ENCODE assay signal across 10 cellular contexts in the genomic region with DNA sequence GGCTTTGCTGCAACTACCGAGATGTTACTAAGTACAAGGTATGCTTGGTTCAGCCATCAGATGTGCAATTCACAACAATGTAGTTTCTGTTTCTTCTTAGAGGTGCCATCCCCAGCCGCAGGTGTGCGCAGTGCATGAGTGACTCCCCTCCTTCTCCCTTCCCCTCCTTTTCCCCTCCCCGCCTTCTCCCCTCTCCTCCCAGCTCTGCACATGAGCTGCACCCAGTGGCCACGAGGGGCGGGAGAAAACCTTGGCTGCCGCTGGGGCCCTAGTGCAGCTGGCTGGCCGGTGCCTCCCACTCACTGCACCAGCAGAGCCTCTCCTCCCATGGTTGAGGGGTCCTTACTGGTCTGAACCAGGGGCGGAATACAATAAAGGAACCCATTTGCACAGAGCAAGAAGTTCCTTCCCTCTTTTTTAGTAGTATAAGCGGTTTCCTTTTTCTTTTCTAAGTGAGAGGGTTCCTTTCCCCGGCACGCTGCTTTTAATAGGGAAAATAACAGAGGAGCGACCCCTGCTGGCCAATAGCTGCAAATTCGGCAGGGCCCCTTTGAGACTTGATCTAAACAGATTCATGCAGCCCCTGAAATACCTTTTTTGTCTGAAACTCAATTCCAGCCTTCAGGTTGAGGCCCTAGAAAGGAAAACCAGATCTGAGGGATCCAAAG. TPM values are rescaled to one million over a fixed set of nuclear protein-coding genes. Genes with fewer than 3 reads are reported as not detected.
DNase-seq lines count a peak whose midpoint lies in the region; ATAC-seq, FAIRE-seq and TF ChIP-seq lines count a peak whose summit lies in the region.
"Had no signal": no experiment of that assay in that cellular context is flagged by ENCODE, and none has a peak within 500 bp of the region (broad histone marks: within the 10 kb centered on the region; RNA-seq: fewer than 3 reads in every experiment).

No MANE protein-coding gene starts in this region.

- no peak for ATAC-seq in GM21381 (IDR thresholded peaks at IDR 0.05; ENCODE audit: unreplicated experiment)

- H3K36me3 Mint-ChIP-seq in activated CD4-positive, alpha-beta memory T cell treated with anti-CD3 and anti-CD28 coated beads for 36 hours = no peaks in the 10 kb centered on the region

- 91% methylated on average over 14 of the region's 14 CpGs for WGBS in liver

- no peak overlapping the region for H3K27ac Mint-ChIP-seq in activated CD4-positive, alpha-beta memory T cell treated with anti-CD3 and anti-CD28 coated beads for 36 hours

- no peaks in the 10 kb centered on the region for H3K9me3 Mint-ChIP-seq in activated CD4-positive, alpha-beta memory T cell treated with anti-CD3 and anti-CD28 coated beads for 36 hours

- peak; percentile 46 for TF ChIP-seq CTCF in liver (IDR thresholded peaks at IDR 0.05; ENCODE audit: low read depth, low read length, missing input control)

- H3K4me3 Mint-ChIP-seq in activated CD4-positive, alpha-beta memory T cell treated with anti-CD3 and anti-CD28 coated beads for 36 hours = no peak overlapping the region

- no peak overlapping the region for H3K4me3 ChIP-seq in H7 (ENCODE audit: insufficient read depth, low read depth, low read length)
- no peak overlapping the region for H3K4me3 ChIP-seq in liver (ENCODE audit: low read depth in 1 of 3, low read length in 3 of 3)

- intact Hi-C loops in activated CD4-positive, alpha-beta memory T cell treated with anti-CD3 and anti-CD28 coated beads for 36 hours (cut with micrococcal nuclease) = no loop called here

- CTCF ChIA-PET in activated CD4-positive, alpha-beta memory T cell treated with anti-CD3 and anti-CD28 coated beads for 36 hours (lab: Charles Lee) = interaction anchor here (1.6 to 2.7 kb wide), 2 partner anchors 40 to 140 kb away, joined by 6 to 10 read pairs; no protein-coding TSS in a partner anchor

- peak; percentile 59 to 72 for TF ChIP-seq RAD21 in liver (IDR thresholded peaks at IDR 0.05)

- H3K4me1 Mint-ChIP-seq in activated CD4-positive, alpha-beta memory T cell treated with anti-CD3 and anti-CD28 coated beads for 36 hours (ENCODE audit: low read depth) = peaks cover 6% of the 10 kb centered on the region

- H3K27me3 ChIP-seq in H7 (ENCODE audit: control insufficient read depth, insufficient read depth, low read length) (no peaks in the 10 kb centered on the region), liver (ENCODE audit: control insufficient read depth in 4 of 4, insufficient read depth in 4 of 4, low read length in 3 of 4) (no peaks in the 10 kb centered on the region)

- no peak overlapping the region for H3K9ac ChIP-seq in liver (ENCODE audit: low read depth in 1 of 2, low read length in 2 of 2)

- peaks cover 6% of the 10 kb centered on the region for H3K27me3 Mint-ChIP-seq in activated CD4-positive, alpha-beta memory T cell treated with anti-CD3 and anti-CD28 coated beads for 36 hours

- H3K36me3 ChIP-seq in H7 (replicated peaks; ENCODE audit: control insufficient read depth, insufficient read depth, low read length) (no peaks in the 10 kb centered on the region), liver (ENCODE audit: control insufficient read depth in 4 of 4, insufficient read depth in 3 of 4, low read depth in 1 of 4, low read length in 3 of 4) (peaks cover 0 to 14% (median 8%) of the 10 kb centered on the region in 4 donors)

- FAIRE-seq in GM19239 (lab: Jason Lieb, UNC) = no peak

- H3K27ac ChIP-seq in liver (ENCODE audit: low read depth in 1 of 2, low read length in 2 of 2) = no peak overlapping the region

- POLR2A ChIA-PET in activated CD4-positive, alpha-beta memory T cell treated with anti-CD3 and anti-CD28 coated beads for 36 hours (lab: Charles Lee) = no interaction called here

- peak; percentile 50 for DNase-seq in CD1c-positive myeloid dendritic cell (ENCODE audit: extremely low spot score)
- DNase-seq in H7 = peak; percentile 41
- DNase-seq in activated CD4-positive, alpha-beta memory T cell treated with anti-CD3 and anti-CD28 coated beads for 36 hours = peak; percentile 31
- no peak for DNase-seq in GM19239 (ENCODE audit: insufficient read length, low spot score)
- DNase-seq in kidney tubule cell (ENCODE audit: low spot score) = no peak
- no peak for DNase-seq in HPDE6-E6E7 (ENCODE audit: extremely low spot score)
- DNase-seq: NCI-H345 had no signal

- H3K4me1 ChIP-seq in liver (ENCODE audit: control insufficient read depth in 4 of 4, insufficient read depth in 4 of 4, low read length in 3 of 4) = peaks cover 6 to 19% (median 12%) of the 10 kb centered on the region in 4 donors

- H3K9me3 ChIP-seq in liver (ENCODE audit: control insufficient read depth in 4 of 4, low read length in 3 of 4) = peaks cover 0 to 4% (median 0%) of the 10 kb centered on the region in 4 donors

TF ChIP-seq in liver, 16 proteins besides CTCF, POLR2A, EP300 and RAD21 (continues in another document):
- TF ChIP-seq, protein P1, sequence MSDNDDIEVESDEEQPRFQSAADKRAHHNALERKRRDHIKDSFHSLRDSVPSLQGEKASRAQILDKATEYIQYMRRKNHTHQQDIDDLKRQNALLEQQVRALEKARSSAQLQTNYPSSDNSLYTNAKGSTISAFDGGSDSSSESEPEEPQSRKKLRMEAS (IDR thresholded peaks at IDR 0.05) = no peak
- no peak for TF ChIP-seq JUND (IDR thresholded peaks at IDR 0.05)
- no peak for TF ChIP-seq FOXA2 (IDR thresholded peaks at IDR 0.05)
- TF ChIP-seq, protein P2, sequence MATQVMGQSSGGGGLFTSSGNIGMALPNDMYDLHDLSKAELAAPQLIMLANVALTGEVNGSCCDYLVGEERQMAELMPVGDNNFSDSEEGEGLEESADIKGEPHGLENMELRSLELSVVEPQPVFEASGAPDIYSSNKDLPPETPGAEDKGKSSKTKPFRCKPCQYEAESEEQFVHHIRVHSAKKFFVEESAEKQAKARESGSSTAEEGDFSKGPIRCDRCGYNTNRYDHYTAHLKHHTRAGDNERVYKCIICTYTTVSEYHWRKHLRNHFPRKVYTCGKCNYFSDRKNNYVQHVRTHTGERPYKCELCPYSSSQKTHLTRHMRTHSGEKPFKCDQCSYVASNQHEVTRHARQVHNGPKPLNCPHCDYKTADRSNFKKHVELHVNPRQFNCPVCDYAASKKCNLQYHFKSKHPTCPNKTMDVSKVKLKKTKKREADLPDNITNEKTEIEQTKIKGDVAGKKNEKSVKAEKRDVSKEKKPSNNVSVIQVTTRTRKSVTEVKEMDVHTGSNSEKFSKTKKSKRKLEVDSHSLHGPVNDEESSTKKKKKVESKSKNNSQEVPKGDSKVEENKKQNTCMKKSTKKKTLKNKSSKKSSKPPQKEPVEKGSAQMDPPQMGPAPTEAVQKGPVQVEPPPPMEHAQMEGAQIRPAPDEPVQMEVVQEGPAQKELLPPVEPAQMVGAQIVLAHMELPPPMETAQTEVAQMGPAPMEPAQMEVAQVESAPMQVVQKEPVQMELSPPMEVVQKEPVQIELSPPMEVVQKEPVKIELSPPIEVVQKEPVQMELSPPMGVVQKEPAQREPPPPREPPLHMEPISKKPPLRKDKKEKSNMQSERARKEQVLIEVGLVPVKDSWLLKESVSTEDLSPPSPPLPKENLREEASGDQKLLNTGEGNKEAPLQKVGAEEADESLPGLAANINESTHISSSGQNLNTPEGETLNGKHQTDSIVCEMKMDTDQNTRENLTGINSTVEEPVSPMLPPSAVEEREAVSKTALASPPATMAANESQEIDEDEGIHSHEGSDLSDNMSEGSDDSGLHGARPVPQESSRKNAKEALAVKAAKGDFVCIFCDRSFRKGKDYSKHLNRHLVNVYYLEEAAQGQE (IDR thresholded peaks at IDR 0.05) = no peak
- TF ChIP-seq TAF1 (conservative IDR thresholded peaks at IDR 0.05) = no peak
- TF ChIP-seq EGR1 (IDR thresholded peaks at IDR 0.05; ENCODE audit: low read depth in 2 of 2) = no peak
- no peak for TF ChIP-seq GABPA (IDR thresholded peaks at IDR 0.05 in 1 of 2, conservative IDR thresholded peaks at IDR 0.05 in 1 of 2)
- TF ChIP-seq YY1 (IDR thresholded peaks at IDR 0.05) = no peak
- TF ChIP-seq RXRA (IDR thresholded peaks at IDR 0.05) = no peak
- TF ChIP-seq SP1 (IDR thresholded peaks at IDR 0.05) = no peak
- TF ChIP-seq, protein P3, sequence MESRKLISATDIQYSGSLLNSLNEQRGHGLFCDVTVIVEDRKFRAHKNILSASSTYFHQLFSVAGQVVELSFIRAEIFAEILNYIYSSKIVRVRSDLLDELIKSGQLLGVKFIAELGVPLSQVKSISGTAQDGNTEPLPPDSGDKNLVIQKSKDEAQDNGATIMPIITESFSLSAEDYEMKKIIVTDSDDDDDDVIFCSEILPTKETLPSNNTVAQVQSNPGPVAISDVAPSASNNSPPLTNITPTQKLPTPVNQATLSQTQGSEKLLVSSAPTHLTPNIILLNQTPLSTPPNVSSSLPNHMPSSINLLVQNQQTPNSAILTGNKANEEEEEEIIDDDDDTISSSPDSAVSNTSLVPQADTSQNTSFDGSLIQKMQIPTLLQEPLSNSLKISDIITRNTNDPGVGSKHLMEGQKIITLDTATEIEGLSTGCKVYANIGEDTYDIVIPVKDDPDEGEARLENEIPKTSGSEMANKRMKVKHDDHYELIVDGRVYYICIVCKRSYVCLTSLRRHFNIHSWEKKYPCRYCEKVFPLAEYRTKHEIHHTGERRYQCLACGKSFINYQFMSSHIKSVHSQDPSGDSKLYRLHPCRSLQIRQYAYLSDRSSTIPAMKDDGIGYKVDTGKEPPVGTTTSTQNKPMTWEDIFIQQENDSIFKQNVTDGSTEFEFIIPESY (IDR thresholded peaks at IDR 0.05) = no peak

RNA-seq across cellular contexts. Expression of a gene that starts 7.8 kb away (rescaled TPM):
- not detected in 2 replicates for total RNA-seq in H7 (2014; rRNA removed; shearing (Covaris generic))
- not detected for total RNA-seq in activated CD4-positive, alpha-beta memory T cell treated with anti-CD3 and anti-CD28 coated beads for 36 hours
- total RNA-seq in liver = 10 to 100 TPM in 1 of 2 donors, 1 to 10 TPM in 1; 9.2 to 14.1 TPM
- polyA plus RNA-seq in liver = 10 to 100 TPM in 1 of 2 donors, 1 to 10 TPM in 1; 8.8 to 27.8 TPM
- total RNA-seq: myocyte had no signal

RNA-seq across cellular contexts. Expression of a gene that starts 8.6 kb away (rescaled TPM):
- not detected in 2 replicates for total RNA-seq in H7 (2014; rRNA removed; shearing (Covaris generic))
- total RNA-seq in activated CD4-positive, alpha-beta memory T cell treated with anti-CD3 and anti-CD28 coated beads for 36 hours = not detected
- total RNA-seq in liver = 1 to 10 TPM; 1.9 to 8.7 TPM
- polyA plus RNA-seq in liver = 10 to 100 TPM in 1 of 2 donors, 1 to 10 TPM in 1; 3.9 to 24.4 TPM
- total RNA-seq: myocyte had no signal

RNA-seq across cellular contexts. Expression of a gene that starts 22.6 kb away (rescaled TPM):
- total RNA-seq in H7 (2014; rRNA removed; shearing (Covaris generic)) = not detected in 2 replicates
- not detected for total RNA-seq in activated CD4-positive, alpha-beta memory T cell treated with anti-CD3 and anti-CD28 coated beads for 36 hours
- 10 to 100 TPM in 1 of 2 donors, 1 to 10 TPM in 1; 1.9 to 11.6 TPM for total RNA-seq in liver
- polyA plus RNA-seq in liver = 100 to 1,000 TPM in 1 of 2 donors, 10 to 100 TPM in 1; 68.7 to 124 TPM
- total RNA-seq: myocyte had no signal

RNA-seq across cellular contexts. Expression of a gene that starts 27.8 kb away (rescaled TPM):
- not detected in 2 replicates for total RNA-seq in H7 (2014; rRNA removed; shearing (Covaris generic))
- total RNA-seq in activated CD4-positive, alpha-beta memory T cell treated with anti-CD3 and anti-CD28 coated beads for 36 hours = not detected
- total RNA-seq in liver = 10 to 100 TPM in 1 of 2 donors, under 1 TPM in 1; 0.65 to 22.3 TPM
- 10 to 100 TPM in 1 of 2 donors, 1 to 10 TPM in 1; 8.1 to 21.7 TPM for polyA plus RNA-seq in liver
- total RNA-seq: myocyte had no signal

RNA-seq across cellular contexts. Expression of a gene that starts 54.9 kb away (rescaled TPM):
- not detected in 2 replicates for total RNA-seq in H7 (2014; rRNA removed; shearing (Covaris generic))
- under 1 TPM in 1 of 2 experiments, not detected in 1; 0.52 TPM for total RNA-seq in activated CD4-positive, alpha-beta memory T cell treated with anti-CD3 and anti-CD28 coated beads for 36 hours
- total RNA-seq in liver = under 1 TPM in 1 of 2 donors, not detected in 1; 0.92 TPM
- under 1 TPM; 0.22 to 0.76 TPM for polyA plus RNA-seq in liver
- total RNA-seq: myocyte had no signal

Comparison
In these comparisons a context has a peak if more than half of its experiments do, and no peak if none do; other contexts are left out.
1. DNase-seq: peak in CD1c-positive myeloid dendritic cell (single experiment), H7 (single experiment) and activated CD4-positive, alpha-beta memory T cell treated with anti-CD3 and anti-CD28 coated beads for 36 hours (single experiment); none in GM19239 (single experiment), kidney tubule cell (single experiment) and HPDE6-E6E7 (single experiment).
2. RNA of a gene that starts 7.8 kb away (total RNA-seq): 9.2 to 14.1 TPM in liver; not detected in H7 and not detected in activated CD4-positive, alpha-beta memory T cell treated with anti-CD3 and anti-CD28 coated beads for 36 hours; every median in the first group is over 10 times any median in the second.